Comparison of ENCODE assay signal across 21 cellular contexts in genomic region chr7:131300572-131301466, GRCh38. TPM values are rescaled to one million over a fixed set of nuclear protein-coding genes. Genes with fewer than 3 reads are reported as not detected.
DNase-seq lines count a peak whose midpoint lies in the region; ATAC-seq and TF ChIP-seq lines count a peak whose summit lies in the region.
"Had no signal": no experiment of that assay in that cellular context is flagged by ENCODE, and none has a peak within 500 bp of the region (broad histone marks: within the 10 kb centered on the region; RNA-seq: fewer than 3 reads in every experiment).

No MANE protein-coding gene starts in this region.

- H2BK5ac ChIP-seq in mesendoderm (ENCODE audit: low read length): no peak overlapping the region

- DNase-seq in EH (ENCODE audit: low read depth): peak; percentile 25
- peak; percentile 72 for DNase-seq in astrocyte of the hippocampus (ENCODE audit: low read depth, low spot score)
- peak in 3 of 5 donors; percentile 27 to 39 (median 39) for DNase-seq in heart left ventricle
- peak; percentile 48 for DNase-seq in mesendoderm
- no peak for DNase-seq in H4 (ENCODE audit: low spot score)
- DNase-seq in NOMO-1 (lab: John Stamatoyannopoulos, UW; ENCODE audit: unreplicated experiment in 2 of 2): no peak
- DNase-seq in C1 segment of cervical spinal cord (lab: John Stamatoyannopoulos, UW): no peak
- DNase-seq: activated CD4-positive, alpha-beta T cell treated with anti-CD3 and anti-CD28 coated beads, Interleukin-2, amount 10 ng/mL, durations not matched to agents 24 days and 14 days; activated naive CD8-positive, alpha-beta T cell treated with anti-CD3 and anti-CD28 coated beads for 36 hours; colonic mucosa; DMS53; GF-D8; lower lobe of right lung; NCI-H1105; NCI-H2029 treated with DMSO at 0.1 percent for 48 hours; NCI-H446; PC-9; stimulated activated CD8-positive, alpha-beta memory T cell treated with anti-CD3 and anti-CD28 coated beads, Interleukin-4, amount 100 ng/mL, for 48 hours had no signal

- H3K9me3 ChIP-seq in heart left ventricle: no peaks in the 10 kb centered on the region
- H3K9me3 ChIP-seq: colonic mucosa, lower lobe of right lung, SJSA1 had no signal

- no peak overlapping the region for H3K9ac ChIP-seq in mesendoderm (ENCODE audit: low read length)

- no peak overlapping the region for H3K56ac ChIP-seq in mesendoderm (ENCODE audit: low read length)

- no peak for TF ChIP-seq CTCF in heart left ventricle (IDR thresholded peaks at IDR 0.05)

- no peak for TF ChIP-seq POLR2A in heart left ventricle (IDR thresholded peaks at IDR 0.05)

- peak overlapping the region in 11 of 12 donors; percentile 5 to 84 (median 40) for H3K27ac ChIP-seq in heart left ventricle
- no peak overlapping the region for H3K27ac ChIP-seq in mesendoderm (ENCODE audit: low read depth, low read length)
- H3K27ac ChIP-seq: colonic mucosa, lower lobe of right lung, PC-9, SJSA1 had no signal

- no peak overlapping the region for H3K18ac ChIP-seq in mesendoderm (ENCODE audit: low read length)

- H2AK5ac ChIP-seq in mesendoderm (ENCODE audit: low read length): no peak overlapping the region

- H3K36me3 ChIP-seq in heart left ventricle (no peaks in the 10 kb centered on the region), mesendoderm (ENCODE audit: control insufficient read depth, insufficient read depth, low read length) (no peaks in the 10 kb centered on the region)
- H3K36me3 ChIP-seq: colonic mucosa, lower lobe of right lung, SJSA1 had no signal

- no peak overlapping the region for H3K4ac ChIP-seq in mesendoderm (ENCODE audit: low read depth, low read length)

- no peak overlapping the region for H3K23ac ChIP-seq in mesendoderm (ENCODE audit: low read length)

- H3K4me3 ChIP-seq in heart left ventricle (no peak overlapping the region), mesendoderm (ENCODE audit: low read length) (no peak overlapping the region)
- H3K4me3 ChIP-seq: colonic mucosa, lower lobe of right lung, PC-9, SJSA1 had no signal

- H3K79me1 ChIP-seq in mesendoderm (ENCODE audit: low read length): no peaks in the 10 kb centered on the region

- ATAC-seq in heart left ventricle: peak; percentile 34 to 73 (median 71)
- no peak for ATAC-seq in HG03108 (IDR thresholded peaks at IDR 0.05; ENCODE audit: unreplicated experiment)
- ATAC-seq: activated T-helper 17 cell treated with anti-CD3 and anti-CD28 coated beads, Interleukin-2, amount 50 U/mL, for 72 hours; lower lobe of right lung had no signal

- H3K4me2 ChIP-seq in mesendoderm (ENCODE audit: low read length): no peak overlapping the region
- H3K4me2 ChIP-seq: PC-9 had no signal

- no peaks in the 10 kb centered on the region for H3K79me2 ChIP-seq in mesendoderm (ENCODE audit: control insufficient read depth, insufficient read depth, low read length)

- no peak overlapping the region for H2BK15ac ChIP-seq in mesendoderm (replicated peaks; ENCODE audit: low read depth)

- no peak overlapping the region for H4K8ac ChIP-seq in mesendoderm (ENCODE audit: low read depth, low read length)

- no peak overlapping the region for H4K5ac ChIP-seq in mesendoderm (ENCODE audit: low read length)

- 49 to 54% (median 53%) methylated on average over 8 of the region's 8 CpGs for WGBS in heart left ventricle, 4 donors
- no CpG with 5 or more reads among the region's 8 CpGs for WGBS in mesendoderm (ENCODE audit: extremely low coverage, insufficient coverage, low lambda C conversion rate)

- no peaks in the 10 kb centered on the region for H3K27me3 ChIP-seq in heart left ventricle
- no peaks in the 10 kb centered on the region for H3K27me3 ChIP-seq in mesendoderm (ENCODE audit: insufficient read depth, low read length, poor library complexity)
- H3K27me3 ChIP-seq: colonic mucosa, SJSA1 had no signal

- intact Hi-C loops in heart left ventricle (cut with DNase I): loop anchor here in 7 of 10 donors (2.0 to 10.0 kb wide), 9 partner anchors 189 to 406 kb away; no protein-coding TSS in a partner anchor

- H3K4me1 ChIP-seq in heart left ventricle (peaks cover 0 to 42% (median 22%) of the 10 kb centered on the region in 12 donors), mesendoderm (ENCODE audit: control insufficient read depth, low read depth, low read length) (no peaks in the 10 kb centered on the region)
- H3K4me1 ChIP-seq: colonic mucosa, lower lobe of right lung, SJSA1 had no signal

- no peak overlapping the region for H2BK120ac ChIP-seq in mesendoderm (ENCODE audit: low read depth, low read length)

RNA-seq across cellular contexts. Expression of gene MKLN1, which starts 26.9 kb away (rescaled TPM):
- total RNA-seq in heart left ventricle: 10 to 100 TPM; 26.7 to 49.7 (median 42.7) TPM
- polyA plus RNA-seq in heart left ventricle: 10 to 100 TPM; 11.5 to 16.3 TPM
- 24.2 TPM for polyA plus RNA-seq in mesendoderm (2013, experiment 1 of 2)
- polyA plus RNA-seq in mesendoderm (2013, experiment 2 of 2): 25.2 TPM
- 17.0 and 25.1 TPM in 2 replicates for total RNA-seq in H4 (2014; rRNA removed; shearing (Covaris generic))

Comparison
In these comparisons a context has a peak if more than half of its experiments do, and no peak if none do; other contexts are left out.
1. DNase-seq: peak in EH (single experiment), astrocyte of the hippocampus (single experiment), heart left ventricle (3 of 5) and mesendoderm (single experiment); none in H4 (single experiment), NOMO-1 (0 of 2) and C1 segment of cervical spinal cord (0 of 14).